In the genomic region with DNA sequence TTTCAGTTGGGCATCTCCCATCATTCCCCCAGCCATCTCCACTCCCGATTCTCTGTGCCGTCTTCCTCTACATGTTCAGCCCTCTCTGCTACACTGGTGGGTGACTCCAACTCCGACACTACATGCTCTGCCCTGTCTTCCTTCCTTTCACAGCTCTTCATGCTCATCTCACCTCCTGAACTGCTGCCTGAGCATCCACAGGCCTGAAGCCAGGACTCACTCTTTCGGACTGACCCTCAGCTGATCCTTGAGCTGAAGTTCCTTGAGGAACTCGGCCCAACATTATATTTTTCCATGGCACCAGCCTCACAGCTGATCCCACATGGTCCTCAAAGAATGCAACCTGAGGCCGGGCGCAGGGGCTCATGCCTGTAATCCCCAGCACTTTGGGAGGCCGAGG, we compare ENCODE assay signal across 23 cellular contexts.
DNase-seq lines count a peak whose midpoint lies in the region; ATAC-seq and TF ChIP-seq lines count a peak whose summit lies in the region.
"Had no signal": no experiment of that assay in that cellular context is flagged by ENCODE, and none has a peak within 500 bp of the region (broad histone marks: within the 10 kb centered on the region; RNA-seq: fewer than 3 reads in every experiment).

No MANE protein-coding gene starts in this region.

- H3K4me1 ChIP-seq in right atrium auricular region = no peaks in the 10 kb centered on the region
- H3K4me1 ChIP-seq in upper lobe of right lung = no peaks in the 10 kb centered on the region
- no peaks in the 10 kb centered on the region for H3K4me1 ChIP-seq in ascending aorta
- H3K4me1 ChIP-seq: A549, BE2C, HAP-1 had no signal

- H3K36me3 ChIP-seq in right atrium auricular region (no peaks in the 10 kb centered on the region), upper lobe of right lung (no peaks in the 10 kb centered on the region), ascending aorta (no peaks in the 10 kb centered on the region)
- H3K36me3 ChIP-seq: BE2C; BLaER1 treated with 17β-estradiol and CSF1 and Interleukin-3, amounts not matched to agents 10 nM and 100 nM; HAP-1 had no signal

- no peak for TF ChIP-seq CTCF in right atrium auricular region (IDR thresholded peaks at IDR 0.05)
- TF ChIP-seq CTCF in upper lobe of right lung (IDR thresholded peaks at IDR 0.05) = no peak
- TF ChIP-seq CTCF in ascending aorta (IDR thresholded peaks at IDR 0.05) = no peak

- no peaks in the 10 kb centered on the region for H3K27me3 ChIP-seq in right atrium auricular region
- H3K27me3 ChIP-seq in upper lobe of right lung = no peaks in the 10 kb centered on the region
- H3K27me3 ChIP-seq in ascending aorta = no peaks in the 10 kb centered on the region
- H3K27me3 ChIP-seq: BE2C; BLaER1 treated with 17β-estradiol and CSF1 and Interleukin-3, amounts not matched to agents 10 nM and 100 nM had no signal

- no peak overlapping the region for H3K27ac ChIP-seq in right atrium auricular region
- H3K27ac ChIP-seq in upper lobe of right lung = no peak overlapping the region
- no peak overlapping the region for H3K27ac ChIP-seq in ascending aorta
- H3K27ac ChIP-seq: A549; BLaER1 treated with 17β-estradiol and CSF1 and Interleukin-3, amounts not matched to agents 10 nM and 100 nM had no signal

- H3K4me3 ChIP-seq in right atrium auricular region (no peak overlapping the region), upper lobe of right lung (no peak overlapping the region), ascending aorta (no peak overlapping the region)
- H3K4me3 ChIP-seq: A549; BLaER1 treated with 17β-estradiol and CSF1 and Interleukin-3, amounts not matched to agents 10 nM and 100 nM; HAP-1 had no signal

- DNase-seq in cardiac septum (ENCODE audit: low spot score) (peak; percentile 56), right atrium auricular region (ENCODE audit: low spot score) (no peak), mesenteric fat pad (ENCODE audit: low spot score) (peak; percentile 67), sciatic nerve (ENCODE audit: low spot score) (peak; percentile 6), upper lobe of right lung (peak; percentile 18), ascending aorta (ENCODE audit: low spot score in 2 of 2) (no peak), kidney tubule cell (ENCODE audit: low spot score) (no peak)
- DNase-seq: 8988T; ACHN; AML-193; BE2C; Calu3; CD4-positive, alpha-beta memory T cell; COR-L47; DMS53; DMS79 treated with DMSO at 0.1 percent for 48 hours; GF-D8; GOT3; HFFc6 had no signal

- ATAC-seq in sciatic nerve (no peak), upper lobe of right lung (no peak), GM21526 (IDR thresholded peaks at IDR 0.05; ENCODE audit: low FRiP score, unreplicated experiment) (no peak)
- ATAC-seq: A549 had no signal

- no peaks in the 10 kb centered on the region for H3K9me3 ChIP-seq in right atrium auricular region
- no peaks in the 10 kb centered on the region for H3K9me3 ChIP-seq in upper lobe of right lung
- no peaks in the 10 kb centered on the region for H3K9me3 ChIP-seq in ascending aorta
- H3K9me3 ChIP-seq: A549; BE2C; BLaER1 treated with 17β-estradiol and CSF1 and Interleukin-3, amounts not matched to agents 10 nM and 100 nM; HAP-1 had no signal

- intact Hi-C loops in cardiac septum (cut with DNase I) = no loop called here
- intact Hi-C loops in sciatic nerve (cut with DNase I) = no loop called here
- intact Hi-C loops in upper lobe of right lung (cut with DNase I) = no loop called here
- intact Hi-C loops in ascending aorta (cut with DNase I) = no loop called here

Comparison
In these comparisons a context has a peak if more than half of its experiments do, and no peak if none do; other contexts are left out.
1. DNase-seq: peak in cardiac septum (single experiment), mesenteric fat pad (single experiment), sciatic nerve (single experiment) and upper lobe of right lung (single experiment); none in right atrium auricular region (single experiment), ascending aorta (0 of 2) and kidney tubule cell (single experiment).